In the genomic region with DNA sequence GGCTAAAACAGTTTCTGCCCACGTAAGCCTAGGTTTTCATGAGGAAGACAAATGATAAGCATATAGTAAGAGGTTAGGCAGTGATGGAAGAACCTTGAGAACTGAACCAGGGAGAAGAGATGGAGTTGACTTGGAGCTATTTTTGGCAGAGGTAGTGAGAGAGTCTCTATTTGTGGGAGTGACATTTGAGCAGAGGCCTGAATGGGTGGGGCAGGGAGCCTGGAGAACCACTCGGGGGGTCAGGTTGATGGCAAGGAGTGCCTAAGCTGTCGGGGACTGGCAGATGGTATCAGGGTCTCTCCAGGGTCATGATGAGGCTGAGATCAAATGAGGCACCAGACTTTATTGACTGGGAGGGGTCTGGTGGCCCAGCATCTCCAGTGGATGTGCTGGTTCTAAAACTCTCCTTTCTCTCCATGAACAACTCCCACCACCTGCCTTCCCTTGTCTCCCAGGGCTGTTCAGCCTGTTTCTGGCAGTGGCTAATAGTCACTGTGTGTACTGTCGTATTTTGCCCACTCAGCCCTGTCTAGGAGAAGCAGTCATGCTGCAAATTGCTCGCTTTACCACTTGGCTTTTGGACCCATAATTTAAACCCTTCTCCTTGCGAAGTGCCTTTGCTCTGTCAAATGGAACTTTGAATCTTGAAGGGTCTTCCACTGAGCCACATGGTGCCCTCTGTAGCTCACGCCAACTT, we compare ENCODE assay signal across 18 cellular contexts. TPM values are rescaled to one million over a fixed set of nuclear protein-coding genes. Genes with fewer than 3 reads are reported as not detected.
DNase-seq lines count a peak whose midpoint lies in the region; ATAC-seq and TF ChIP-seq lines count a peak whose summit lies in the region.
"Had no signal": no experiment of that assay in that cellular context is flagged by ENCODE, and none has a peak within 500 bp of the region (broad histone marks: within the 10 kb centered on the region; RNA-seq: fewer than 3 reads in every experiment).

No MANE protein-coding gene starts in this region.

- H3K4me1 ChIP-seq in OCI-LY7 (ENCODE audit: insufficient read depth, low read length, poor library complexity, severe bottlenecking) (peaks cover 19% of the 10 kb centered on the region), psoas muscle (peaks cover 45% of the 10 kb centered on the region), mesenchymal stem cell (ENCODE audit: control insufficient read depth, insufficient read depth, low read depth, low read length) (peaks cover 10% of the 10 kb centered on the region)

- peaks cover 51% of the 10 kb centered on the region for H3K4me1 Mint-ChIP-seq in activated T-cell treated with anti-CD3 and anti-CD28 coated beads, Interleukin-2, amount 50 U/mL, for 24 hours (ENCODE audit: low read depth)
- H3K4me1 Mint-ChIP-seq in glutamatergic neuron (ENCODE audit: low read depth, unreplicated experiment): peaks cover 5% of the 10 kb centered on the region

- H3K27ac Mint-ChIP-seq in activated T-cell treated with anti-CD3 and anti-CD28 coated beads, Interleukin-2, amount 50 U/mL, for 24 hours: peak overlapping the region; percentile 45
- H3K27ac Mint-ChIP-seq in glutamatergic neuron (ENCODE audit: unreplicated experiment): peak overlapping the region; percentile 16

- intact Hi-C loops in OCI-LY7 (cut with micrococcal nuclease; ENCODE audit: unreplicated experiment): loop anchor here (10.0 kb wide), 2 partner anchors 119 to 259 kb away; a partner anchor contains a TSS
- intact Hi-C loops in psoas muscle (cut with DNase I): loop anchor here in 1 of 2 donors (5.0 kb wide), 1 partner anchor 132 kb away; a partner anchor contains a TSS

- H4K91ac ChIP-seq in mesenchymal stem cell (ENCODE audit: low read length): no peak overlapping the region

- H3K4me2 ChIP-seq in OCI-LY7 (ENCODE audit: low read length) (peak overlapping the region; percentile 19; the same call in 1 of the 2 replicates), mesenchymal stem cell (ENCODE audit: low read length, poor library complexity, severe bottlenecking) (no peak overlapping the region)
- H3K4me2 ChIP-seq: SK-N-SH had no signal

- no peak overlapping the region for H3K9ac ChIP-seq in mesenchymal stem cell (ENCODE audit: low read length)
- H3K9ac ChIP-seq: SK-N-SH had no signal

- no peak overlapping the region for H3K4ac ChIP-seq in mesenchymal stem cell (ENCODE audit: low read depth in 1 of 2, low read length in 2 of 2)

- CTCF ChIA-PET in OCI-LY7 (lab: Charles Lee; ENCODE audit: unreplicated experiment): no interaction called here

- TSS peak; percentile 39 for BruUV-seq in OCI-LY7 (replicated peaks; lab: Mats Ljungman, UMichigan)

- peaks cover 69% of the 10 kb centered on the region for H3K79me2 ChIP-seq in OCI-LY7 (ENCODE audit: insufficient read depth, low read depth, low read length)

- H3K23ac ChIP-seq in mesenchymal stem cell (ENCODE audit: low read length in 2 of 2): no peak overlapping the region

- 39 to 61% (median 47%) methylated on average over 7 of the region's 7 CpGs for WGBS in psoas muscle, 3 donors
- 94% methylated on average over 7 of the region's 7 CpGs for WGBS in mesenchymal stem cell

- H3K27me3 Mint-ChIP-seq in activated T-cell treated with anti-CD3 and anti-CD28 coated beads, Interleukin-2, amount 50 U/mL, for 24 hours: no peaks in the 10 kb centered on the region
- peaks cover 6% of the 10 kb centered on the region for H3K27me3 Mint-ChIP-seq in glutamatergic neuron (ENCODE audit: unreplicated experiment)

- peaks cover 61% of the 10 kb centered on the region for H3K36me3 ChIP-seq in OCI-LY7 (ENCODE audit: insufficient read depth, low read length)
- H3K36me3 ChIP-seq in psoas muscle (ENCODE audit: insufficient read depth in 1 of 2, low read depth in 1 of 2): peaks cover 0 to 51% of the 10 kb centered on the region in 2 donors
- H3K36me3 ChIP-seq in mesenchymal stem cell (ENCODE audit: control insufficient read depth in 1 of 2, insufficient read depth in 2 of 2, low read depth in 1 of 2, low read length in 2 of 2): peaks cover 38 to 44% of the 10 kb centered on the region in 2 experiments

- DNase-seq in activated T-cell treated with anti-CD3 and anti-CD28 coated beads, Interleukin-2, amount 50 U/mL, for 24 hours: no peak
- no peak for DNase-seq in activated T-cell treated with anti-CD3 and anti-CD28 coated beads for 4 hours
- no peak for DNase-seq in OCI-LY7 (ENCODE audit: low spot score)
- no peak for DNase-seq in glutamatergic neuron
- no peak for DNase-seq in psoas muscle
- no peak for DNase-seq in middle frontal gyrus (ENCODE audit: extremely low spot score, low spot score)
- no peak for DNase-seq in mesenchymal stem cell
- DNase-seq: activated naive CD4-positive, alpha-beta T cell treated with anti-CD3 and anti-CD28 coated beads, Interleukin-2, amount 50 U/mL, for 16 hours; Calu3; effector memory CD4-positive, alpha-beta T cell; GF-D8; H7; NCI-H1694 treated with DMSO at 0.1 percent for 48 hours; NCI-H510A; SK-N-SH; stimulated activated CD4-positive, alpha-beta T cell treated with anti-CD3 and anti-CD28 coated beads, Interleukin-4, amount 100 ng/mL, for 4 hours; upper lobe of left lung had no signal

- H3K27ac ChIP-seq in OCI-LY7 (ENCODE audit: low read depth, low read length, poor library complexity, severe bottlenecking): no peak overlapping the region
- peak overlapping the region; percentile 95 for H3K27ac ChIP-seq in psoas muscle
- H3K27ac ChIP-seq in mesenchymal stem cell (ENCODE audit: low read length, poor library complexity, severe bottlenecking): no peak overlapping the region
- H3K27ac ChIP-seq: upper lobe of left lung had no signal

- H2BK15ac ChIP-seq in mesenchymal stem cell (ENCODE audit: low read depth, poor library complexity, severe bottlenecking): no peak overlapping the region

- H3K4me3 Mint-ChIP-seq in activated T-cell treated with anti-CD3 and anti-CD28 coated beads, Interleukin-2, amount 50 U/mL, for 24 hours: no peak overlapping the region
- H3K4me3 Mint-ChIP-seq in glutamatergic neuron (ENCODE audit: unreplicated experiment): peak overlapping the region; percentile 71

- peaks cover 65% of the 10 kb centered on the region for H3K36me3 Mint-ChIP-seq in activated T-cell treated with anti-CD3 and anti-CD28 coated beads, Interleukin-2, amount 50 U/mL, for 24 hours (ENCODE audit: low read depth)
- no peaks in the 10 kb centered on the region for H3K36me3 Mint-ChIP-seq in glutamatergic neuron (ENCODE audit: unreplicated experiment)

- ATAC-seq in psoas muscle (peak; percentile 52 to 79 (median 76)), HG03196 (IDR thresholded peaks at IDR 0.05; ENCODE audit: unreplicated experiment) (no peak)

- no peak overlapping the region for H3K18ac ChIP-seq in mesenchymal stem cell (ENCODE audit: low read depth in 1 of 2, low read length in 2 of 2)

- H3K9me2 ChIP-seq in OCI-LY7 (ENCODE audit: insufficient read depth, low read length): no peaks in the 10 kb centered on the region
- H3K9me2 ChIP-seq: SK-N-SH had no signal

- H2AK5ac ChIP-seq in mesenchymal stem cell (ENCODE audit: low read length, severe bottlenecking): no peak overlapping the region

- no peak for TF ChIP-seq CTCF in OCI-LY7 (conservative IDR thresholded peaks at IDR 0.05; ENCODE audit: low read length)
- no peak for TF ChIP-seq CTCF in glutamatergic neuron (IDR thresholded peaks at IDR 0.05; ENCODE audit: partially characterized antibody, unreplicated experiment)
- no peak for TF ChIP-seq CTCF in psoas muscle (IDR thresholded peaks at IDR 0.05)

- no peak overlapping the region for H2BK12ac ChIP-seq in mesenchymal stem cell (ENCODE audit: low read length in 2 of 2)

- H3K14ac ChIP-seq in mesenchymal stem cell (ENCODE audit: low read length in 2 of 2): no peak overlapping the region

- peaks cover 16% of the 10 kb centered on the region for H3K79me1 ChIP-seq in mesenchymal stem cell (replicated peaks; ENCODE audit: low read length, poor library complexity, severe bottlenecking)

- no peak overlapping the region for H3K4me3 ChIP-seq in OCI-LY7 (ENCODE audit: low read depth, low read length, poor library complexity, severe bottlenecking)
- peak overlapping the region; percentile 1 for H3K4me3 ChIP-seq in psoas muscle
- no peak overlapping the region for H3K4me3 ChIP-seq in mesenchymal stem cell (ENCODE audit: insufficient read depth in 1 of 2, low read depth in 1 of 2, low read length in 2 of 2)
- H3K4me3 ChIP-seq: upper lobe of left lung had no signal

- POLR2A ChIA-PET in OCI-LY7 (lab: Charles Lee): interaction anchor here (0.5 to 0.6 kb wide), 2 partner anchors 30 to 71 kb away, joined by 4 to 6 read pairs; no protein-coding TSS in a partner anchor

- H3K9me3 ChIP-seq in OCI-LY7 (ENCODE audit: low read length) (no peaks in the 10 kb centered on the region), psoas muscle (no peaks in the 10 kb centered on the region), mesenchymal stem cell (ENCODE audit: control insufficient read depth, low read length) (no peaks in the 10 kb centered on the region)
- H3K9me3 ChIP-seq: SK-N-SH, upper lobe of left lung had no signal

- no peak overlapping the region for H4K8ac ChIP-seq in mesenchymal stem cell (ENCODE audit: low read length)

- H3K9me3 Mint-ChIP-seq in activated T-cell treated with anti-CD3 and anti-CD28 coated beads, Interleukin-2, amount 50 U/mL, for 24 hours: no peaks in the 10 kb centered on the region
- peaks cover 3% of the 10 kb centered on the region for H3K9me3 Mint-ChIP-seq in glutamatergic neuron (ENCODE audit: unreplicated experiment)

- no peaks in the 10 kb centered on the region for H3K27me3 ChIP-seq in psoas muscle (ENCODE audit: insufficient read depth in 3 of 3, low read length in 2 of 3)
- no peaks in the 10 kb centered on the region for H3K27me3 ChIP-seq in mesenchymal stem cell (ENCODE audit: control insufficient read depth in 1 of 2, insufficient read depth in 1 of 2, low read length in 2 of 2)
- H3K27me3 ChIP-seq: upper lobe of left lung had no signal

- no peaks in the 10 kb centered on the region for H4K20me1 ChIP-seq in OCI-LY7 (ENCODE audit: insufficient read depth, low read length)

- no peak overlapping the region for H2BK120ac ChIP-seq in mesenchymal stem cell (ENCODE audit: low read depth, low read length)

- H2AFZ ChIP-seq in OCI-LY7 (ENCODE audit: low read length) (no peak overlapping the region), mesenchymal stem cell (ENCODE audit: low read depth, low read length) (no peak overlapping the region)

- H2BK5ac ChIP-seq in mesenchymal stem cell (ENCODE audit: low read depth, low read length, poor library complexity, severe bottlenecking): no peak overlapping the region

RNA-seq across cellular contexts. Expression of a gene that starts 3.6 kb away (rescaled TPM):
- 31.9 and 58.7 TPM in 2 replicates for total RNA-seq in OCI-LY7 (2014; rRNA removed; shearing (Covaris generic))
- total RNA-seq in OCI-LY7 (2022): 81.7 and 103 TPM in 2 replicates
- total RNA-seq in glutamatergic neuron (ENCODE audit: unreplicated experiment): 107 TPM
- total RNA-seq in psoas muscle: 10 to 100 TPM; 26.2 to 55.1 (median 40.1) TPM
- 10 to 100 TPM; 12.3 to 20.3 (median 18.4) TPM for polyA plus RNA-seq in psoas muscle
- 15.4 TPM for polyA plus RNA-seq in mesenchymal stem cell (2013, experiment 1 of 2)
- polyA plus RNA-seq in mesenchymal stem cell (2013, experiment 2 of 2): 16.1 TPM

RNA-seq across cellular contexts. Expression of a gene that starts 3.9 kb away (rescaled TPM):
- 34.6 and 37.9 TPM in 2 replicates for total RNA-seq in OCI-LY7 (2014; rRNA removed; shearing (Covaris generic))
- total RNA-seq in OCI-LY7 (2022) (61.4 and 64.2 TPM in 2 replicates), glutamatergic neuron (ENCODE audit: unreplicated experiment) (134 TPM), psoas muscle (10 to 100 TPM; 25.8 to 35.8 (median 29.0) TPM)
- polyA plus RNA-seq in psoas muscle: 10 to 100 TPM; 20.6 to 26.3 (median 24.6) TPM
- 35.7 TPM for polyA plus RNA-seq in mesenchymal stem cell (2013, experiment 1 of 2)
- polyA plus RNA-seq in mesenchymal stem cell (2013, experiment 2 of 2): 31.6 TPM

RNA-seq across cellular contexts. Expression of a gene that starts 51.1 kb away (rescaled TPM):
- total RNA-seq in OCI-LY7 (2014; rRNA removed; shearing (Covaris generic)): not detected in 2 replicates
- not detected in 2 replicates for total RNA-seq in OCI-LY7 (2022)
- total RNA-seq in glutamatergic neuron (ENCODE audit: unreplicated experiment): 7.2 TPM
- under 1 TPM in 1 of 4 donors, not detected in 3; 0.14 TPM for total RNA-seq in psoas muscle
- under 1 TPM in 1 of 3 donors, not detected in 2; 0.29 TPM for polyA plus RNA-seq in psoas muscle
- polyA plus RNA-seq in mesenchymal stem cell (2013, experiment 1 of 2): 3.2 TPM
- polyA plus RNA-seq in mesenchymal stem cell (2013, experiment 2 of 2): 3.1 TPM
- total RNA-seq: Calu3 had no signal
